ENCODE assay signal across 21 cellular contexts in the genomic region with DNA sequence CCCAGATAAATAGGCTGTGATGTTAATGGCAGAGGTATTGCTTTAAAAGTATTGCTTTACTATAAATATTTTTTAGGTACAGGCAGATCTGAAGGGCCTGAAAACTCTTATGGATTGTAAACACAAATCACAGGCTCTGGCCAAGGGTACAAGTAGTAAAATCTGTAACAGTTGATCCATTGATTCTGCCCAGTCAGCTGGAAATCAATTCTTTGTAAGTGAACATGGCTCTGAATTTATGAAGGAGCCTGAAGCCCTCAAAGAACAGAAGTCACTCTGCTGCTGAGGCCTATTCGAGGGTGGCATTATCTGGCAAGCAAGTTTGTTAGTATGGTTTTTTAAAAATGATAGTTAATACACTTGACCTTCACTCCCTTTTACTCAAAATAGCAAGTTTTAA.
"Had no signal": no experiment of that assay in that cellular context is flagged by ENCODE, and none has a peak within 500 bp of the region (broad histone marks: within the 10 kb centered on the region; RNA-seq: fewer than 3 reads in every experiment).

No MANE protein-coding gene starts in this region.

- DNase-seq: activated CD4-positive, alpha-beta T cell treated with anti-CD3 and anti-CD28 coated beads for 4 hours; activated CD8-positive, alpha-beta memory T cell treated with anti-CD3 and anti-CD28 coated beads, Interleukin-2, amount 50 U/mL, for 4 hours; activated CD8-positive, alpha-beta T cell treated with anti-CD3 and anti-CD28 coated beads for 36 hours; activated gamma-delta T cell treated with Interleukin-2 at 50 U/mL for 16 hours; activated naive CD4-positive, alpha-beta T cell treated with anti-CD3 and anti-CD28 coated beads, Interleukin-2, amount 10 ng/mL, durations not matched to agents 7 days and 5 days; activated naive CD8-positive, alpha-beta T cell treated with anti-CD3 and anti-CD28 coated beads for 36 hours; activated T-cell treated with anti-CD3 and anti-CD28 coated beads, Interleukin-2, amount 50 U/mL, for 72 hours; Karpas-422; MM.1S; NCI-H1105; NCI-H1436; NCI-H1694 treated with DMSO at 0.1 percent for 48 hours; NCI-H2029 treated with DMSO at 0.1 percent for 48 hours; NCI-H345; NCI-H524; NCI-H748 treated with DMSO at 0.1 percent for 48 hours; NK-92 treated with Interleukin-12 subunit alpha and Interleukin-12 subunit beta, amount 100 ng/mL, for 24 hours; SHP77 had no signal

- H3K4me3 ChIP-seq: SJSA1 had no signal

- H3K27ac ChIP-seq: SJSA1 had no signal

- H3K36me3 ChIP-seq: SJSA1 had no signal

- ATAC-seq: activated CD4-positive, CD25-positive, alpha-beta regulatory T cell treated with anti-CD3 and anti-CD28 coated beads, Interleukin-2, amount 50 U/mL, for 24 hours; activated CD8-positive, alpha-beta T cell treated with anti-CD3 and anti-CD28 coated beads for 36 hours; activated T-cell treated with anti-CD3 and anti-CD28 coated beads, Interleukin-2, amount 50 U/mL, for 72 hours; SK-N-SH treated with all-trans-retinoic acid at 6 μM for 48 hours had no signal

- H3K4me1 ChIP-seq: SJSA1 had no signal

- H3K27me3 ChIP-seq: SJSA1 had no signal
